In the genomic region with DNA sequence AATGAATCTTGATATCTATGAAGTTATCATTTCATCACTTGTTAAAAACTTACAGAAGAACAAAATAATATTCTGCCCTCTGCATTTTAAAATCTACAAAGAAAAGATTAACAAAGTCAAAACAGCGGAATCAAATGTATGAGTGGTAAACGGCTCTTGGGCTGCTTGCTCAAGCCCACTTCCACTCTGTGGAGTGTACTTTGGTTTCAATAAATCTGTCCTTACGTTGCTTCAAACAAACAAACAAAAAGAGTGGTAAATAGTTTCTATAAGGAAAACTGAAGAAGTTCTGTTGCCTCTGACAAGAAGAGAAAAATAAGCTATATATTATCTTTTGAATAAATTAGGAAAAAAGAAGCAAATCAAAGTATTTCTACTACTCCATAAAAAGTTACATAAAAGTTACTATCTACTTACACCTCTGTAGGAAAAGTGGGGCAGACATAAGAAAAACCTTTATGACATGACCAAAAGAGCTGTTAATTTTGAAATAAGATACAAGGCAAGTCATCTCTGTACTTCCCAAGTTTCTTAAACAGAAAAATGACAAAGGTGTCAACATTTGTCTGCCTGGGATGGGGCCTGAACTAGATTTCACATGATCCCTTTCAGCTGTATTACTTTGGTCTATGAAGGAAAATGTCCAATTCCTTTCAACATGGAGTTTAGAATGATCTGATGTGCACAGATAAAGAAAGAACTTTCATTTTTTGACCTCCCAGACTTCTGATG, we compare ENCODE assay signal across 25 cellular contexts. TPM values are rescaled to one million over a fixed set of nuclear protein-coding genes. Genes with fewer than 3 reads are reported as not detected.
DNase-seq lines count a peak whose midpoint lies in the region; ATAC-seq, FAIRE-seq and TF ChIP-seq lines count a peak whose summit lies in the region.
"Had no signal": no experiment of that assay in that cellular context is flagged by ENCODE, and none has a peak within 500 bp of the region (broad histone marks: within the 10 kb centered on the region; RNA-seq: fewer than 3 reads in every experiment).

No MANE protein-coding gene starts in this region.

- H3K4me1 ChIP-seq in HepG2 (ENCODE audit: insufficient read depth, low read length) (no peaks in the 10 kb centered on the region), right lobe of liver (no peaks in the 10 kb centered on the region)
- H3K4me1 ChIP-seq: HAP-1 had no signal

- no peaks in the 10 kb centered on the region for H4K20me1 ChIP-seq in HepG2 (ENCODE audit: insufficient read depth, low read length)

- peak; percentile 69 for ATAC-seq in activated CD4-positive, alpha-beta T cell treated with anti-CD3 and anti-CD28 coated beads for 36 hours
- ATAC-seq in HepG2 (no peak), right lobe of liver (no peak), HG03520 (IDR thresholded peaks at IDR 0.05; ENCODE audit: unreplicated experiment) (no peak), HG03025 (IDR thresholded peaks at IDR 0.05; ENCODE audit: low FRiP score, unreplicated experiment) (no peak)
- no peak for ATAC-seq in activated naive CD8-positive, alpha-beta T cell treated with anti-CD3 and anti-CD28 coated beads, Interleukin-2, amount 50 U/mL, for 24 hours
- ATAC-seq: GM12878 had no signal

- intact Hi-C loops in activated CD4-positive, alpha-beta T cell treated with anti-CD3 and anti-CD28 coated beads for 36 hours (cut with DNase I, micrococcal nuclease): loop anchor here in 1 of 2 experiments (2.0 kb wide), 1 partner anchor 14 kb away; no protein-coding TSS in a partner anchor
- intact Hi-C loops in HepG2 (cut with micrococcal nuclease; ENCODE audit: unreplicated experiment) (no loop called here), right lobe of liver (cut with DNase I) (no loop called here)

- TF ChIP-seq EP300 in HepG2 (IDR thresholded peaks at IDR 0.05; ENCODE audit: low read depth in 2 of 2, low read length in 2 of 2) (no peak), HepG2 (CRISPR knock-in tag; IDR thresholded peaks at IDR 0.05; ENCODE audit: borderline replicate concordance) (no peak)

- no peak for FAIRE-seq in HepG2 (lab: Jason Lieb, UNC)
- FAIRE-seq: GM12878 had no signal

- H3K36me3 Mint-ChIP-seq in activated CD4-positive, alpha-beta T cell treated with anti-CD3 and anti-CD28 coated beads for 36 hours (ENCODE audit: low read depth): peaks cover 58% of the 10 kb centered on the region
- peaks cover 53% of the 10 kb centered on the region for H3K36me3 Mint-ChIP-seq in activated naive CD8-positive, alpha-beta T cell treated with anti-CD3 and anti-CD28 coated beads, Interleukin-2, amount 50 U/mL, for 24 hours (ENCODE audit: low read depth)

- H3K4me3 ChIP-seq in HepG2 (replicated peaks in 1 of 3; ENCODE audit: insufficient read depth in 1 of 3, low read depth in 2 of 3, low read length in 3 of 3) (no peak overlapping the region), right lobe of liver (no peak overlapping the region)
- H3K4me3 ChIP-seq: GM12878, GM23248, HAP-1, MG63 had no signal

- H3K79me2 ChIP-seq in HepG2 (ENCODE audit: insufficient read depth, low read length): peaks cover 2% of the 10 kb centered on the region

- TF ChIP-seq CTCF in HepG2 (CRISPR knock-in tag; IDR thresholded peaks at IDR 0.05) (no peak), right lobe of liver (IDR thresholded peaks at IDR 0.05) (no peak)

- no peak overlapping the region for H3K27ac ChIP-seq in HepG2 (ENCODE audit: extremely low read length, insufficient read depth, low read length)
- H3K27ac ChIP-seq in right lobe of liver: no peak overlapping the region
- H3K27ac ChIP-seq: 22Rv1, C4-2B, GM23248 had no signal

- POLR2A ChIA-PET in activated CD4-positive, alpha-beta T cell treated with anti-CD3 and anti-CD28 coated beads for 36 hours (lab: Charles Lee): no interaction called here
- POLR2A ChIA-PET in HepG2 (lab: Yijun Ruan, JAX): no interaction called here

- DNase-seq in activated CD4-positive, alpha-beta T cell treated with anti-CD3 and anti-CD28 coated beads for 36 hours: no peak
- DNase-seq in activated CD4-positive, alpha-beta T cell treated with anti-CD3 and anti-CD28 coated beads, Interleukin-2, amount 50 U/mL, for 48 hours: no peak
- no peak for DNase-seq in HepG2 (ENCODE audit: low spot score)
- no peak for DNase-seq in right lobe of liver
- no peak for DNase-seq in activated naive CD8-positive, alpha-beta T cell treated with anti-CD3 and anti-CD28 coated beads, Interleukin-2, amount 50 U/mL, for 24 hours
- DNase-seq in superior temporal gyrus (ENCODE audit: extremely low spot score): no peak
- DNase-seq: AML-193, Calu3, EL, GM23248, Kasumi-1, MG63, NCI-H1048, NCI-H1436, NCI-H1930, NCI-H226, NCI-H524, NCI-H82 had no signal

- no peak for TF ChIP-seq RAD21 in HepG2 (CRISPR knock-in tag; IDR thresholded peaks at IDR 0.05)

- in situ Hi-C loops in HepG2 (cut with HindIII; ENCODE audit: extremely low pct_ligation_motif_present, low pct_unique_long_range_greater_than_20kb): no loop called here

- H3K27ac Mint-ChIP-seq in activated CD4-positive, alpha-beta T cell treated with anti-CD3 and anti-CD28 coated beads for 36 hours: peak overlapping the region; percentile 81
- H3K27ac Mint-ChIP-seq in activated naive CD8-positive, alpha-beta T cell treated with anti-CD3 and anti-CD28 coated beads, Interleukin-2, amount 50 U/mL, for 24 hours: peak overlapping the region; percentile 29

- H3K4me1 Mint-ChIP-seq in activated CD4-positive, alpha-beta T cell treated with anti-CD3 and anti-CD28 coated beads for 36 hours: peaks cover 61% of the 10 kb centered on the region
- peaks cover 50% of the 10 kb centered on the region for H3K4me1 Mint-ChIP-seq in activated naive CD8-positive, alpha-beta T cell treated with anti-CD3 and anti-CD28 coated beads, Interleukin-2, amount 50 U/mL, for 24 hours

- no peaks in the 10 kb centered on the region for H3K9me3 ChIP-seq in HepG2 (ENCODE audit: low read length)
- no peaks in the 10 kb centered on the region for H3K9me3 ChIP-seq in right lobe of liver
- H3K9me3 ChIP-seq: HAP-1, MG63 had no signal

- 97% methylated on average over 3 of the region's 3 CpGs for WGBS in HepG2 (ENCODE audit: low lambda C conversion rate)
- WGBS in right lobe of liver (ENCODE audit: insufficient coverage, low coverage, low lambda C conversion rate, missing lambda C conversion rate): 89% methylated on average over 3 of the region's 3 CpGs

- H3K36me3 ChIP-seq in HepG2 (replicated peaks in 1 of 2; ENCODE audit: control insufficient read depth in 1 of 2, insufficient read depth in 2 of 2, low read length in 2 of 2) (peaks cover 19 to 57% of the 10 kb centered on the region in 2 experiments), right lobe of liver (peaks cover 0 to 5% (median 0%) of the 10 kb centered on the region in 4 donors)
- H3K36me3 ChIP-seq: HAP-1, MG63 had no signal

- H2AFZ ChIP-seq in HepG2 (ENCODE audit: low read length): no peak overlapping the region
- H2AFZ ChIP-seq: GM23248 had no signal

- H3K27me3 ChIP-seq in HepG2 (ENCODE audit: control insufficient read depth in 1 of 2, insufficient read depth in 2 of 2, low read length in 2 of 2) (no peaks in the 10 kb centered on the region), right lobe of liver (no peaks in the 10 kb centered on the region)
- H3K27me3 ChIP-seq: MG63 had no signal

- TF ChIP-seq POLR2A in HepG2 (IDR thresholded peaks at IDR 0.05; ENCODE audit: insufficient read depth in 1 of 2, low read depth in 2 of 2, low read length in 2 of 2) (no peak), right lobe of liver (IDR thresholded peaks at IDR 0.05) (no peak)

- CTCF ChIA-PET in activated CD4-positive, alpha-beta T cell treated with anti-CD3 and anti-CD28 coated beads for 36 hours (lab: Charles Lee): interaction anchor here (1.1 to 2.0 kb wide), 6 partner anchors 13 to 63 kb away, joined by 4 to 7 read pairs (median 5); no protein-coding TSS in a partner anchor
- CTCF ChIA-PET in HepG2 (lab: Yijun Ruan, JAX; ENCODE audit: low intra/inter-chr PET ratio, low total read pairs): no interaction called here

- H3K9ac ChIP-seq in HepG2 (ENCODE audit: insufficient read depth, low read depth, low read length): no peak overlapping the region
- H3K9ac ChIP-seq: GM23248 had no signal

- no TSS peak for BruUV-seq in HepG2 (replicated peaks; lab: Mats Ljungman, UMichigan)

- no peak overlapping the region for H3K4me3 Mint-ChIP-seq in activated CD4-positive, alpha-beta T cell treated with anti-CD3 and anti-CD28 coated beads for 36 hours
- H3K4me3 Mint-ChIP-seq in activated naive CD8-positive, alpha-beta T cell treated with anti-CD3 and anti-CD28 coated beads, Interleukin-2, amount 50 U/mL, for 24 hours: no peak overlapping the region

- H3K9me3 Mint-ChIP-seq in activated CD4-positive, alpha-beta T cell treated with anti-CD3 and anti-CD28 coated beads for 36 hours (ENCODE audit: low read depth): peaks cover 17% of the 10 kb centered on the region
- peaks cover 17% of the 10 kb centered on the region for H3K9me3 Mint-ChIP-seq in activated naive CD8-positive, alpha-beta T cell treated with anti-CD3 and anti-CD28 coated beads, Interleukin-2, amount 50 U/mL, for 24 hours

- H3K27me3 Mint-ChIP-seq in activated CD4-positive, alpha-beta T cell treated with anti-CD3 and anti-CD28 coated beads for 36 hours: no peaks in the 10 kb centered on the region
- H3K27me3 Mint-ChIP-seq in activated naive CD8-positive, alpha-beta T cell treated with anti-CD3 and anti-CD28 coated beads, Interleukin-2, amount 50 U/mL, for 24 hours: no peaks in the 10 kb centered on the region

- H3K4me2 ChIP-seq in HepG2 (ENCODE audit: low read depth, low read length): no peak overlapping the region

RNA-seq across cellular contexts. Expression of gene MGAT4A, which starts 56.5 kb away (rescaled TPM):
- 10 to 100 TPM; 49.4 to 67.5 TPM for total RNA-seq in activated CD4-positive, alpha-beta T cell treated with anti-CD3 and anti-CD28 coated beads for 36 hours
- total RNA-seq in HepG2 (2016; rRNA removed; fragmentation: Illumina TruSeq; extraction: Trizol): 90.9 and 97.6 TPM in 2 replicates
- total RNA-seq in HepG2 (2016; cell fraction: cytosol; rRNA removed; fragmentation: Illumina TruSeq; extraction: Trizol; ENCODE audit: low read depth): 50.4 and 51.6 TPM in 2 replicates
- 92.4 and 95.8 TPM in 2 replicates for total RNA-seq in HepG2 (2016; cell fraction: insoluble cytoplasmic fraction; rRNA removed; fragmentation: Illumina TruSeq; extraction: Trizol)
- 77.5 and 91.0 TPM in 2 replicates for total RNA-seq in HepG2 (2016; cell fraction: membrane; rRNA removed; fragmentation: Illumina TruSeq; extraction: Trizol)
- 116 and 118 TPM in 2 replicates for total RNA-seq in HepG2 (2016; cell fraction: nucleus; rRNA removed; fragmentation: Illumina TruSeq; extraction: Trizol)
- 38.4 and 47.2 TPM in 2 replicates for polyA plus RNA-seq in HepG2 (2011; rRNA removed)
- polyA plus RNA-seq in HepG2 (2011; cell fraction: cytosol; rRNA removed): 18.0 and 30.5 TPM in 2 replicates
- 26.7 and 31.3 TPM in 2 replicates for polyA plus RNA-seq in HepG2 (2011; cell fraction: nucleus; rRNA removed)
- polyA plus RNA-seq in HepG2 (2012): 57.2 and 70.3 TPM in 2 replicates
- 40.5 and 43.0 TPM in 2 replicates for polyA plus RNA-seq in HepG2 (2016; cell fraction: cytosol; fragmentation: Illumina TruSeq; extraction: Trizol; ENCODE audit: low read depth)
- 43.1 and 44.6 TPM in 2 replicates for polyA plus RNA-seq in HepG2 (2016; cell fraction: insoluble cytoplasmic fraction; fragmentation: Illumina TruSeq; extraction: Trizol; ENCODE audit: low read depth)
- 40.4 and 43.5 TPM in 2 replicates for polyA plus RNA-seq in HepG2 (2016; cell fraction: membrane; fragmentation: Illumina TruSeq; extraction: Trizol; ENCODE audit: low read depth)
- polyA plus RNA-seq in HepG2 (2016; cell fraction: nucleus; fragmentation: Illumina TruSeq; extraction: Trizol; ENCODE audit: insufficient read depth, low read depth): 58.4 and 61.2 TPM in 2 replicates
- 0.05 and 64.4 TPM in 2 replicates for polyA minus RNA-seq in HepG2 (2011; rRNA and poly(A)+ RNA removed; ENCODE audit: low replicate concordance)
- polyA minus RNA-seq in HepG2 (2011; cell fraction: cytosol; rRNA and poly(A)+ RNA removed): 52.3 and 65.5 TPM in 2 replicates
- 154 and 209 TPM in 2 replicates for polyA minus RNA-seq in HepG2 (2011; cell fraction: nucleus; rRNA and poly(A)+ RNA removed)
- 10 to 100 TPM in 5 of 6 experiments, 1 to 10 TPM in 1; 7.8 to 16.0 (median 11.7) TPM for total RNA-seq in right lobe of liver
- total RNA-seq: RPMI7951 had no signal
- polyA plus RNA-seq: GM23248 had no signal
